8 cellular contexts compared by ENCODE assay signal in genomic region chr11:103682318-103683184, GRCh38.
DNase-seq lines count a peak whose midpoint lies in the region; ATAC-seq and TF ChIP-seq lines count a peak whose summit lies in the region.

No MANE protein-coding gene starts in this region.

- no peaks in the 10 kb centered on the region for H3K36me3 Mint-ChIP-seq in central memory CD8-positive, alpha-beta T cell (ENCODE audit: insufficient read depth)

- no peak overlapping the region for H3K27ac Mint-ChIP-seq in central memory CD8-positive, alpha-beta T cell (ENCODE audit: low read depth)

- DNase-seq in AG09309 (ENCODE audit: low read depth) (no peak), NCI-H2107 (lab: John Stamatoyannopoulos, UW) (peak; percentile 0), UCSD-AML1 (lab: John Stamatoyannopoulos, UW; ENCODE audit: unreplicated experiment) (peak; percentile 23), kidney tubule cell (ENCODE audit: low spot score) (peak; percentile 71)
- peak; percentile 17 to 47 for DNase-seq in central memory CD8-positive, alpha-beta T cell (ENCODE audit: low spot score in 2 of 2)
- peak; percentile 3 for DNase-seq in stimulated activated CD4-positive, alpha-beta T cell treated with anti-CD3 and anti-CD28 coated beads, Interleukin-4, amount 100 ng/mL, for 1 hour

- no peaks in the 10 kb centered on the region for H3K9me3 Mint-ChIP-seq in central memory CD8-positive, alpha-beta T cell

- H3K4me1 Mint-ChIP-seq in central memory CD8-positive, alpha-beta T cell = peaks cover 7% of the 10 kb centered on the region

- H3K4me3 Mint-ChIP-seq in central memory CD8-positive, alpha-beta T cell = no peak overlapping the region

- TF ChIP-seq CTCF in AG09309 (IDR thresholded peaks at IDR 0.05; ENCODE audit: control insufficient read depth, insufficient read depth, low read depth, low read length, missing control alignments) = peak; percentile 78

- no peaks in the 10 kb centered on the region for H3K27me3 Mint-ChIP-seq in central memory CD8-positive, alpha-beta T cell

- ATAC-seq in GM18520 (IDR thresholded peaks at IDR 0.05; ENCODE audit: unreplicated experiment) (peak; percentile 89), HG02981 (IDR thresholded peaks at IDR 0.05; ENCODE audit: unreplicated experiment) (peak; percentile 96)
- peak; percentile 78 for ATAC-seq in central memory CD8-positive, alpha-beta T cell (replicated peaks; ENCODE audit: extremely low read depth, poor library complexity, severe bottlenecking)

- no peak overlapping the region for H3K4me3 ChIP-seq in AG09309 (ENCODE audit: control insufficient read depth, low read depth, low read length)
